8 cellular contexts compared by ENCODE assay signal in genomic region chr4:168880811-168881595, GRCh38.
A peak's percentile ranks its signal among the peaks of the same experiment; 100 is the strongest.
DNase-seq lines count a peak whose midpoint lies in the region; ATAC-seq and TF ChIP-seq lines count a peak whose summit lies in the region.

No MANE protein-coding gene starts in this region.

- H3K36me3 Mint-ChIP-seq in activated CD4-positive, alpha-beta T cell treated with anti-CD3 and anti-CD28 coated beads, Interleukin-2, amount 10 ng/mL, durations not matched to agents 24 days and 14 days (ENCODE audit: low read depth): peaks cover 17% of the 10 kb centered on the region
- H3K36me3 Mint-ChIP-seq in type B pancreatic cell: peaks cover 56% of the 10 kb centered on the region

- no peak overlapping the region for H3K27ac Mint-ChIP-seq in activated CD4-positive, alpha-beta T cell treated with anti-CD3 and anti-CD28 coated beads, Interleukin-2, amount 10 ng/mL, durations not matched to agents 24 days and 14 days
- H3K27ac Mint-ChIP-seq in type B pancreatic cell: peak overlapping the region; percentile 48

- H3K4me1 Mint-ChIP-seq in activated CD4-positive, alpha-beta T cell treated with anti-CD3 and anti-CD28 coated beads, Interleukin-2, amount 10 ng/mL, durations not matched to agents 24 days and 14 days: peaks cover 12% of the 10 kb centered on the region
- H3K4me1 Mint-ChIP-seq in type B pancreatic cell (ENCODE audit: unreplicated experiment): peaks cover 33% of the 10 kb centered on the region

- no peak for DNase-seq in activated CD4-positive, alpha-beta T cell treated with anti-CD3 and anti-CD28 coated beads, Interleukin-2, amount 10 ng/mL, durations not matched to agents 24 days and 14 days
- DNase-seq in activated CD4-positive, alpha-beta T cell treated with anti-CD3 and anti-CD28 coated beads, Interleukin-2, amount 50 U/mL, for 4 hours: no peak
- DNase-seq in epithelial cell of prostate (ENCODE audit: low read depth, low spot score) (no peak), type B pancreatic cell (ENCODE audit: extremely low spot score, unreplicated experiment) (no peak), cerebellar nuclear complex (lab: John Stamatoyannopoulos, UW) (no peak), NCI-H1417 treated with DMSO at 0.1 percent for 48 hours (lab: John Stamatoyannopoulos, UW) (no peak), NCI-H1930 (lab: John Stamatoyannopoulos, UW) (no peak)

- H3K9me3 Mint-ChIP-seq in activated CD4-positive, alpha-beta T cell treated with anti-CD3 and anti-CD28 coated beads, Interleukin-2, amount 10 ng/mL, durations not matched to agents 24 days and 14 days: no peaks in the 10 kb centered on the region
- H3K9me3 Mint-ChIP-seq in type B pancreatic cell: no peaks in the 10 kb centered on the region

- no peak for TF ChIP-seq CTCF in type B pancreatic cell (conservative IDR thresholded peaks at IDR 0.05)

- peak overlapping the region; percentile 26 for H3K4me3 Mint-ChIP-seq in activated CD4-positive, alpha-beta T cell treated with anti-CD3 and anti-CD28 coated beads, Interleukin-2, amount 10 ng/mL, durations not matched to agents 24 days and 14 days
- peak overlapping the region; percentile 41 for H3K4me3 Mint-ChIP-seq in type B pancreatic cell

- H3K27me3 Mint-ChIP-seq in activated CD4-positive, alpha-beta T cell treated with anti-CD3 and anti-CD28 coated beads, Interleukin-2, amount 10 ng/mL, durations not matched to agents 24 days and 14 days: peaks cover 33% of the 10 kb centered on the region
- peaks cover 9% of the 10 kb centered on the region for H3K27me3 Mint-ChIP-seq in type B pancreatic cell

- intact Hi-C loops in activated CD4-positive, alpha-beta T cell treated with anti-CD3 and anti-CD28 coated beads, Interleukin-2, amount 10 ng/mL, durations not matched to agents 24 days and 14 days (cut with micrococcal nuclease): no loop called here

- H3K27ac ChIP-seq in epithelial cell of prostate: peak overlapping the region; percentile 73

- ATAC-seq in HG03442 (IDR thresholded peaks at IDR 0.05; ENCODE audit: unreplicated experiment): peak; percentile 67
